ENCODE assay signal across 8 cellular contexts in genomic region chr14:87049886-87050820, GRCh38.
A peak's percentile ranks its signal among the peaks of the same experiment; 100 is the strongest.
DNase-seq lines count a peak whose midpoint lies in the region; FAIRE-seq and TF ChIP-seq lines count a peak whose summit lies in the region.

No MANE protein-coding gene starts in this region.

- no peaks in the 10 kb centered on the region for H3K27me3 Mint-ChIP-seq in activated naive CD4-positive, alpha-beta T cell treated with anti-CD3 and anti-CD28 coated beads for 36 hours (ENCODE audit: low read depth)
- peaks cover 2% of the 10 kb centered on the region for H3K27me3 Mint-ChIP-seq in chondrocyte (ENCODE audit: low read depth)

- CTCF ChIA-PET in activated naive CD4-positive, alpha-beta T cell treated with anti-CD3 and anti-CD28 coated beads for 36 hours (lab: Charles Lee), result interaction anchor here (0.6 kb wide), 1 partner anchor 152 kb away, joined by 4 read pairs; no protein-coding TSS in a partner anchor

- no peak overlapping the region for H3K4me3 Mint-ChIP-seq in activated naive CD4-positive, alpha-beta T cell treated with anti-CD3 and anti-CD28 coated beads for 36 hours
- no peak overlapping the region for H3K4me3 Mint-ChIP-seq in chondrocyte (ENCODE audit: unreplicated experiment)

- no peaks in the 10 kb centered on the region for H3K36me3 Mint-ChIP-seq in activated naive CD4-positive, alpha-beta T cell treated with anti-CD3 and anti-CD28 coated beads for 36 hours (ENCODE audit: low read depth)
- no peaks in the 10 kb centered on the region for H3K36me3 Mint-ChIP-seq in chondrocyte (ENCODE audit: low read depth)

- peak; percentile 66 for TF ChIP-seq CTCF in chondrocyte (IDR thresholded peaks at IDR 0.05)

- intact Hi-C loops in activated naive CD4-positive, alpha-beta T cell treated with anti-CD3 and anti-CD28 coated beads for 36 hours (cut with micrococcal nuclease), result no loop called here
- intact Hi-C loops in cardiac septum (cut with DNase I), result no loop called here

- DNase-seq in activated naive CD4-positive, alpha-beta T cell treated with anti-CD3 and anti-CD28 coated beads for 36 hours, result peak; percentile 7
- DNase-seq in activated naive CD4-positive, alpha-beta T cell treated with Interleukin-2 at 50 U/mL for 16 hours, result no peak
- DNase-seq in NCI-H1694 (lab: John Stamatoyannopoulos, UW) (peak; percentile 77), chondrocyte (ENCODE audit: low spot score) (no peak), stromal cell of bone marrow (ENCODE audit: low read depth) (peak; percentile 9), DMS114 treated with DMSO at 0.1 percent for 48 hours (lab: John Stamatoyannopoulos, UW; ENCODE audit: unreplicated experiment) (no peak), cardiac septum (ENCODE audit: low spot score) (no peak), GM12892 (ENCODE audit: insufficient read length) (no peak)

- H3K27ac Mint-ChIP-seq in activated naive CD4-positive, alpha-beta T cell treated with anti-CD3 and anti-CD28 coated beads for 36 hours, result no peak overlapping the region
- no peak overlapping the region for H3K27ac Mint-ChIP-seq in chondrocyte (ENCODE audit: unreplicated experiment)

- H3K4me1 Mint-ChIP-seq in activated naive CD4-positive, alpha-beta T cell treated with anti-CD3 and anti-CD28 coated beads for 36 hours (ENCODE audit: low read depth), result no peaks in the 10 kb centered on the region
- H3K4me1 Mint-ChIP-seq in chondrocyte (ENCODE audit: low read depth), result no peaks in the 10 kb centered on the region

- FAIRE-seq in GM12892 (lab: Jason Lieb, UNC), result no peak

- no peak for TF ChIP-seq POLR2A in GM12892 (IDR thresholded peaks at IDR 0.05; ENCODE audit: low read depth, low read length)

- H3K9me3 Mint-ChIP-seq in activated naive CD4-positive, alpha-beta T cell treated with anti-CD3 and anti-CD28 coated beads for 36 hours, result no peaks in the 10 kb centered on the region
- H3K9me3 Mint-ChIP-seq in chondrocyte (ENCODE audit: low read depth), result peaks cover 2% of the 10 kb centered on the region

Comparison
In these comparisons a context has a peak if more than half of its experiments do, and no peak if none do; other contexts are left out.
1. DNase-seq: peak in activated naive CD4-positive, alpha-beta T cell treated with anti-CD3 and anti-CD28 coated beads for 36 hours (single experiment), NCI-H1694 (single experiment) and stromal cell of bone marrow (single experiment); none in activated naive CD4-positive, alpha-beta T cell treated with Interleukin-2 at 50 U/mL for 16 hours (single experiment), chondrocyte (single experiment), DMS114 treated with DMSO at 0.1 percent for 48 hours (single experiment), cardiac septum (single experiment) and GM12892 (single experiment).